In genomic region chr17:76824103-76824502, GRCh38 we compare ENCODE assay signal across 20 cellular contexts. TPM values are rescaled to one million over a fixed set of nuclear protein-coding genes. Genes with fewer than 3 reads are reported as not detected.
DNase-seq lines count a peak whose midpoint lies in the region; ATAC-seq, FAIRE-seq and TF ChIP-seq lines count a peak whose summit lies in the region.
"Had no signal": no experiment of that assay in that cellular context is flagged by ENCODE, and none has a peak within 500 bp of the region (broad histone marks: within the 10 kb centered on the region; RNA-seq: fewer than 3 reads in every experiment).

No MANE protein-coding gene starts in this region.

- H3K4me3 ChIP-seq in BLaER1 treated with 17β-estradiol and CSF1 and Interleukin-3, amounts not matched to agents 10 nM and 100 nM = no peak overlapping the region
- H3K4me3 ChIP-seq in H7 (ENCODE audit: insufficient read depth, low read depth, low read length) = no peak overlapping the region
- no peak overlapping the region for H3K4me3 ChIP-seq in OCI-LY7 (ENCODE audit: low read depth, low read length, poor library complexity, severe bottlenecking)

- no peak for TF ChIP-seq CTCF in OCI-LY7 (conservative IDR thresholded peaks at IDR 0.05; ENCODE audit: low read length)

- peak overlapping the region in 2 of 11 experiments; percentile 4 to 13; a peak in 2 of 22 replicates for H3K9ac ChIP-seq in BLaER1 treated with 17β-estradiol and CSF1 and Interleukin-3, amounts not matched to agents 10 nM and 100 nM
- H3K9ac ChIP-seq: SK-N-SH had no signal

- peak overlapping the region in 9 of 11 experiments; percentile 34 to 94 (median 82); a peak in 18 of 22 replicates for H3K4me2 ChIP-seq in BLaER1 treated with 17β-estradiol and CSF1 and Interleukin-3, amounts not matched to agents 10 nM and 100 nM
- no peak overlapping the region for H3K4me2 ChIP-seq in OCI-LY7 (ENCODE audit: low read length)
- H3K4me2 ChIP-seq: SK-N-SH had no signal

- H3K27ac ChIP-seq in BLaER1 treated with 17β-estradiol and CSF1 and Interleukin-3, amounts not matched to agents 10 nM and 100 nM = no peak overlapping the region
- H3K27ac ChIP-seq in OCI-LY7 (ENCODE audit: low read depth, low read length, poor library complexity, severe bottlenecking) = no peak overlapping the region
- H3K27ac ChIP-seq: C4-2B had no signal

- no peak for ATAC-seq in left colon
- ATAC-seq: Right ventricle myocardium inferior had no signal

- intact Hi-C loops in left colon (cut with DNase I, micrococcal nuclease) = no loop called here
- intact Hi-C loops in OCI-LY7 (cut with micrococcal nuclease; ENCODE audit: unreplicated experiment) = no loop called here

- H3K4me1 ChIP-seq in BLaER1 treated with 17β-estradiol and CSF1 and Interleukin-3, amounts not matched to agents 10 nM and 100 nM = peaks cover 37 to 81% (median 76%) of the 10 kb centered on the region in 10 experiments
- peaks cover 19% of the 10 kb centered on the region for H3K4me1 ChIP-seq in OCI-LY7 (ENCODE audit: insufficient read depth, low read length, poor library complexity, severe bottlenecking)

- no peaks in the 10 kb centered on the region for H3K79me2 ChIP-seq in OCI-LY7 (ENCODE audit: insufficient read depth, low read depth, low read length)

- no peaks in the 10 kb centered on the region for H4K20me1 ChIP-seq in BLaER1 treated with 17β-estradiol and CSF1 and Interleukin-3, amounts not matched to agents 10 nM and 100 nM
- no peaks in the 10 kb centered on the region for H4K20me1 ChIP-seq in OCI-LY7 (ENCODE audit: insufficient read depth, low read length)

- no peaks in the 10 kb centered on the region for H3K9me3 ChIP-seq in BLaER1 treated with 17β-estradiol and CSF1 and Interleukin-3, amounts not matched to agents 10 nM and 100 nM (replicated peaks in 1 of 11)
- H3K9me3 ChIP-seq in OCI-LY7 (ENCODE audit: low read length) = no peaks in the 10 kb centered on the region
- H3K9me3 ChIP-seq: SK-N-SH had no signal

- no peaks in the 10 kb centered on the region for H3K27me3 ChIP-seq in BLaER1 treated with 17β-estradiol and CSF1 and Interleukin-3, amounts not matched to agents 10 nM and 100 nM
- H3K27me3 ChIP-seq in H7 (ENCODE audit: control insufficient read depth, insufficient read depth, low read length) = no peaks in the 10 kb centered on the region

- BruUV-seq in OCI-LY7 (replicated peaks; lab: Mats Ljungman, UMichigan) = no TSS peak

- no peaks in the 10 kb centered on the region for H3K36me3 ChIP-seq in BLaER1 treated with 17β-estradiol and CSF1 and Interleukin-3, amounts not matched to agents 10 nM and 100 nM
- H3K36me3 ChIP-seq in H7 (replicated peaks; ENCODE audit: control insufficient read depth, insufficient read depth, low read length) (no peaks in the 10 kb centered on the region), OCI-LY7 (ENCODE audit: insufficient read depth, low read length) (no peaks in the 10 kb centered on the region)

- FAIRE-seq in H54 (lab: Jason Lieb, UNC) = no peak
- FAIRE-seq: GM12892 had no signal

- TF ChIP-seq POLR2A in H54 (IDR thresholded peaks at IDR 0.05; ENCODE audit: low read depth, low read length) = no peak

- DNase-seq in H7 (peak; percentile 26), RPMI7951 (ENCODE audit: low read depth) (peak; percentile 34), left kidney (ENCODE audit: low read depth, low spot score) (peak; percentile 96), left colon (no peak), OCI-LY7 (ENCODE audit: low spot score) (no peak), mucosa of gallbladder (ENCODE audit: low spot score) (no peak), H54 (ENCODE audit: insufficient read length, low spot score) (no peak)
- DNase-seq: COR-L47; KBM-7; NCI-H1048; NCI-H146; NCI-H2081 treated with DMSO at 0.1 percent for 48 hours; NCI-H2227 treated with DMSO at 0.1 percent for 48 hours; NCI-H526; NK-92 treated with Interleukin-12 subunit alpha and Interleukin-12 subunit beta, amount 100 ng/mL, for 24 hours; SK-N-SH had no signal

- CTCF ChIA-PET in OCI-LY7 (lab: Charles Lee; ENCODE audit: unreplicated experiment) = interaction anchor here (1.0 kb wide), 1 partner anchor 10 kb away, joined by 7 read pairs; no protein-coding TSS in a partner anchor

- POLR2A ChIA-PET in OCI-LY7 (lab: Charles Lee) = no interaction called here

- no peaks in the 10 kb centered on the region for H3K9me2 ChIP-seq in OCI-LY7 (ENCODE audit: insufficient read depth, low read length)
- H3K9me2 ChIP-seq: SK-N-SH had no signal

- H2AFZ ChIP-seq in OCI-LY7 (ENCODE audit: low read length) = no peak overlapping the region

RNA-seq across cellular contexts. Expression of gene MGAT5B, which starts 44.1 kb away (rescaled TPM):
- 3.7 and 4.2 TPM in 2 replicates for total RNA-seq in H7 (2014; rRNA removed; shearing (Covaris generic))
- 4.9 and 6.9 TPM in 2 replicates for total RNA-seq in RPMI7951 (2014; rRNA removed; shearing (Covaris generic))
- under 1 TPM; 0.36 to 0.46 TPM for total RNA-seq in left colon
- 1.3 and 2.5 TPM in 2 replicates for total RNA-seq in OCI-LY7 (2014; rRNA removed; shearing (Covaris generic))
- total RNA-seq in OCI-LY7 (2022) = 1.4 and 2.3 TPM in 2 replicates
- 0.69 TPM for total RNA-seq in mucosa of gallbladder
- total RNA-seq: Right ventricle myocardium inferior had no signal

Comparison
In these comparisons a context has a peak if more than half of its experiments do, and no peak if none do; other contexts are left out.
1. DNase-seq: peak in H7 (single experiment), RPMI7951 (single experiment) and left kidney (single experiment); none in left colon (0 of 2), OCI-LY7 (single experiment), mucosa of gallbladder (single experiment) and H54 (single experiment).